ENCODE assay signal across 8 cellular contexts in the genomic region with DNA sequence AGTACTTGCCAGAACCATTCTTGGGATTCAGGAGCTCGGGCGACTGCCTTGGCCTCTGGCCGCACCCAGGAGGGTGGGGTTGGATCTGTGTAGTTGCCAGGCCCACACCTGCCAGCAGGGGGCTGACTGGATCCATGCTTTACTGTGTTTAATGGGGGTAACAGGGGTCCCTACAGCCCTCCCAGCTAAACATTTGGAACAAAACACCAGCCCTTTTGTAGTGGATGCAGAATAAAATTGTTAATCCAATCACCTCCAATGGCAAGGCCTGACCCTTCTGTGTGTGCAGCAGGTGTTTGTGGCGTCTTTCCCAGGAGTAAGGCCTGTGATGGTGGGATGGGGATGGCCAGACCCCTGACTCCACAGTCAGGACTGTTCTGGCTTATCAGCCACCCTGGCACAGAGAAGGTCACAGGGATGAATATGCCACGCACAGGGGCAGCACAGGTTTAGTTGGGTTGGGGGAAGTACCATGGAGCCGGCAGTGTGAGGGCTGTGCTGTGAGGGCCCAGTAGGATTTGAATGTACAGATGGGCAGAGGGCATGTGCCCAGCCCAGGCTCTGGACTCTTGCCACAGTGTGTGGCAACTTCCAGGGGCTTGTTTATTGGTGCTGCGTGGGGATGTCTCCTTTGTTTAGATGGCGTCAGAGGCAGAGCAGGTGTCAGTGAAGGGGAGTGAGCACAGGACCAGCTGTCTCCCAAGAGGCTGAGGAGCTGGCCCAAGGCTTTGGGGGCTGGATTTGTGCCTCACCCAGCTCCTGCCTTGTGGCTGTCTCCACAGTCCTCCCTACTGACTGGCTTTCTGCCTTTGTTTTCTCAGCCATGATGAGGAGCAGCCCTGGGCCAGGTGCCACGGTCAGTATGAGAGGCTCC. TPM values are rescaled to one million over a fixed set of nuclear protein-coding genes. Genes with fewer than 3 reads are reported as not detected.
DNase-seq lines count a peak whose midpoint lies in the region; FAIRE-seq and TF ChIP-seq lines count a peak whose summit lies in the region.

No MANE protein-coding gene starts in this region.

- TF ChIP-seq CTCF in AG09319 (IDR thresholded peaks at IDR 0.05; ENCODE audit: low read depth, low read length) (peak; percentile 66), ascending aorta (IDR thresholded peaks at IDR 0.05) (peak; percentile 51 to 60 (median 53)), sigmoid colon (IDR thresholded peaks at IDR 0.05) (peak; percentile 48 to 65 (median 60))

- WGBS in sigmoid colon, 2 donors, result 45 to 56% methylated on average over 9 of the region's 9 CpGs

- no peak for TF ChIP-seq POLR2A in sigmoid colon (IDR thresholded peaks at IDR 0.05)

- H3K4me1 ChIP-seq in ascending aorta, result peaks cover 20 to 22% of the 10 kb centered on the region in 2 donors
- H3K4me1 ChIP-seq in sigmoid colon, result peaks cover 0 to 47% (median 38%) of the 10 kb centered on the region in 4 donors

- H3K27me3 ChIP-seq in ascending aorta (no peaks in the 10 kb centered on the region), sigmoid colon (no peaks in the 10 kb centered on the region)

- intact Hi-C loops in ascending aorta (cut with DNase I), result no loop called here
- intact Hi-C loops in sigmoid colon (cut with DNase I), result loop anchor here (2.0 kb wide), 1 partner anchor 21 kb away; the partner anchor contains the start of gene SUN2

- peak in 2 of 4 donors; percentile 17 to 69 for TF ChIP-seq EP300 in sigmoid colon (IDR thresholded peaks at IDR 0.05)

- no peaks in the 10 kb centered on the region for H3K9me3 ChIP-seq in ascending aorta
- H3K9me3 ChIP-seq in sigmoid colon, result no peaks in the 10 kb centered on the region

- H3K36me3 ChIP-seq in ascending aorta (peaks cover 67 to 82% of the 10 kb centered on the region in 2 donors), sigmoid colon (peaks cover 45 to 72% (median 64%) of the 10 kb centered on the region in 4 donors)

- DNase-seq in AG09319 (ENCODE audit: extremely low read depth, low read depth) (no peak), GM19239 (ENCODE audit: insufficient read length, low spot score) (no peak), RPMI8226 (peak; percentile 33), ascending aorta (ENCODE audit: low spot score in 2 of 2) (no peak), hepatic stellate cell (ENCODE audit: low spot score) (peak; percentile 61), sigmoid colon (peak; percentile 96), GDM1 (lab: John Stamatoyannopoulos, UW) (no peak), MV-4-11 (lab: John Stamatoyannopoulos, UW) (no peak)

- peak; percentile 61 for FAIRE-seq in GM19239 (lab: Jason Lieb, UNC)

- peak overlapping the region; percentile 69 to 83 for H3K27ac ChIP-seq in ascending aorta
- peak overlapping the region; percentile 78 to 81 (median 79) for H3K27ac ChIP-seq in sigmoid colon

- H3K4me3 ChIP-seq in ascending aorta (no peak overlapping the region), sigmoid colon (no peak overlapping the region)

RNA-seq across cellular contexts. Expression of gene SUN2, which starts 22.2 kb away (rescaled TPM):
- total RNA-seq in ascending aorta (896 TPM), sigmoid colon (100 to 1,000 TPM; 255 to 319 (median 281) TPM)
- polyA plus RNA-seq in sigmoid colon, result 100 to 1,000 TPM in 1 of 3 donors, 10 to 100 TPM in 1, 1 to 10 TPM in 1; 9.2 to 132 (median 19.2) TPM

RNA-seq across cellular contexts. Expression of gene GTPBP1, which starts 27.8 kb away (rescaled TPM):
- total RNA-seq in ascending aorta (89.5 TPM), sigmoid colon (10 to 100 TPM; 23.5 to 46.2 (median 31.0) TPM)
- 10 to 100 TPM; 15.0 to 59.1 (median 21.0) TPM for polyA plus RNA-seq in sigmoid colon

RNA-seq across cellular contexts. Expression of gene JOSD1, which starts 32.8 kb away (rescaled TPM):
- total RNA-seq in ascending aorta (153 TPM), sigmoid colon (10 to 100 TPM; 34.9 to 46.0 (median 36.8) TPM)
- 10 to 100 TPM; 57.6 to 94.6 (median 74.5) TPM for polyA plus RNA-seq in sigmoid colon

RNA-seq across cellular contexts. Expression of gene TOMM22, which starts 51.8 kb away (rescaled TPM):
- total RNA-seq in ascending aorta (19.3 TPM), sigmoid colon (10 to 100 TPM; 37.7 to 50.2 (median 40.5) TPM)
- 10 to 100 TPM; 56.9 to 65.2 (median 64.3) TPM for polyA plus RNA-seq in sigmoid colon

Comparison
In these comparisons a context has a peak if more than half of its experiments do, and no peak if none do; other contexts are left out.
1. DNase-seq: peak in RPMI8226 (single experiment), hepatic stellate cell (single experiment) and sigmoid colon (single experiment); none in AG09319 (single experiment), GM19239 (single experiment), ascending aorta (0 of 2), GDM1 (single experiment) and MV-4-11 (single experiment).
2. Peak in every context shown above with its lines, with median percentiles within 50 percentile points of each other: CTCF ChIP-seq.